In the genomic region with DNA sequence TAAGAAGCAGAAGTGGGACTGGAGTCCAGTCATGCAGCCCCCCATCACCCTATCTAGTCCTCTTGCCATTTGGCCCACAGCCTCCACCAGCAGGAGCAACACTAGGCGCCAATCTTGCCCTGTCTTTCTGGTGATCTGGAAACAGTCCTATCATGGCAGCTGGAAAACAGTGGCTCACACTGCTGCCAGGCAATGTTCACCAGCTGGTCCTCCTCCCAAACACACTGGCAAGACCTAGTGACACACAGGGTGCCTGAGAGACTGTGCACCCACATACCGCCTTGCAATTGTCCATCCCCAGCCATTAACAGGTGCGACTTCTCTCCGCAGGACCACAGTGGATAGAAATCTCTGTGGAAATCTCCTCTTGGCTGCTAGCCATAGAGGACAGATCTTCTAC, we compare ENCODE assay signal across 18 cellular contexts.
"Had no signal": no experiment of that assay in that cellular context is flagged by ENCODE, and none has a peak within 500 bp of the region (broad histone marks: within the 10 kb centered on the region; RNA-seq: fewer than 3 reads in every experiment).

No MANE protein-coding gene starts in this region.

- H3K4me1 ChIP-seq: right lobe of liver, thyroid gland had no signal

- H3K27me3 ChIP-seq: right lobe of liver, stomach, thyroid gland had no signal

- H3K9me3 ChIP-seq: right lobe of liver, stomach, thyroid gland had no signal

- H3K9me3 Mint-ChIP-seq: activated CD4-positive, alpha-beta T cell treated with anti-CD3 and anti-CD28 coated beads, Interleukin-2, amount 10 ng/mL, durations not matched to agents 24 days and 14 days; activated T-cell treated with anti-CD3 and anti-CD28 coated beads, Interleukin-2, amount 50 U/mL, for 72 hours; natural killer cell had no signal

- H3K36me3 Mint-ChIP-seq: natural killer cell had no signal

- H3K27ac ChIP-seq: epithelial cell of prostate, hepatocyte, right lobe of liver, stomach, thyroid gland had no signal

- H3K4me2 ChIP-seq: hepatocyte had no signal

- H2AFZ ChIP-seq: hepatocyte had no signal

- H3K4me3 Mint-ChIP-seq: activated CD4-positive, alpha-beta T cell treated with anti-CD3 and anti-CD28 coated beads, Interleukin-2, amount 10 ng/mL, durations not matched to agents 24 days and 14 days; activated naive CD8-positive, alpha-beta T cell; activated T-cell treated with anti-CD3 and anti-CD28 coated beads, Interleukin-2, amount 50 U/mL, for 72 hours; natural killer cell had no signal

- H3K27ac Mint-ChIP-seq: activated CD4-positive, alpha-beta T cell treated with anti-CD3 and anti-CD28 coated beads, Interleukin-2, amount 10 ng/mL, durations not matched to agents 24 days and 14 days; activated naive CD8-positive, alpha-beta T cell; activated T-cell treated with anti-CD3 and anti-CD28 coated beads, Interleukin-2, amount 50 U/mL, for 72 hours had no signal

- ATAC-seq: activated T-cell treated with anti-CD3 and anti-CD28 coated beads, Interleukin-2, amount 50 U/mL, for 72 hours had no signal

- H3K36me3 ChIP-seq: right lobe of liver, stomach, thyroid gland had no signal

- H3K79me2 ChIP-seq: hepatocyte had no signal

- DNase-seq: activated CD4-positive, alpha-beta T cell treated with anti-CD3 and anti-CD28 coated beads, Interleukin-2, amount 10 ng/mL, durations not matched to agents 24 days and 14 days; activated CD4-positive, CD25-positive, alpha-beta regulatory T cell; activated CD8-positive, alpha-beta memory T cell treated with anti-CD3 and anti-CD28 coated beads, Interleukin-2, amount 50 U/mL, for 48 hours; activated gamma-delta T cell treated with Interleukin-2 at 50 U/mL for 16 hours; activated T-cell treated with anti-CD3 and anti-CD28 coated beads, Interleukin-2, amount 50 U/mL, for 72 hours; amniotic stem cell; cerebellar nuclear complex; effector CD8-positive, alpha-beta T cell; mesendoderm; natural killer cell; nucleus accumbens; right lobe of liver; stimulated activated CD4-positive, alpha-beta T cell treated with anti-CD3 and anti-CD28 coated beads, Interleukin-1b, Interleukin-23, amount 100 ng/mL, for 48 hours; stomach; thyroid gland had no signal

- H3K4me3 ChIP-seq: hepatocyte, right lobe of liver, stomach, thyroid gland had no signal

- H3K27me3 Mint-ChIP-seq: activated CD4-positive, alpha-beta T cell treated with anti-CD3 and anti-CD28 coated beads, Interleukin-2, amount 10 ng/mL, durations not matched to agents 24 days and 14 days; activated naive CD8-positive, alpha-beta T cell had no signal
